Comparison of ENCODE assay signal across 9 cellular contexts in genomic region chr19:36030264-36031148, GRCh38. TPM values are rescaled to one million over a fixed set of nuclear protein-coding genes. Genes with fewer than 3 reads are reported as not detected.
DNase-seq lines count a peak whose midpoint lies in the region; ATAC-seq and TF ChIP-seq lines count a peak whose summit lies in the region.
"Had no signal": no experiment of that assay in that cellular context is flagged by ENCODE, and none has a peak within 500 bp of the region (broad histone marks: within the 10 kb centered on the region; RNA-seq: fewer than 3 reads in every experiment).

No MANE protein-coding gene starts in this region.

- H3K36me3 ChIP-seq in A673 (ENCODE audit: insufficient read depth, low read length, poor library complexity, severe bottlenecking), result no peaks in the 10 kb centered on the region

- intact Hi-C loops in A673 (cut with micrococcal nuclease; ENCODE audit: unreplicated experiment), result no loop called here

- no peaks in the 10 kb centered on the region for H3K4me1 ChIP-seq in A673 (ENCODE audit: insufficient read depth, low read length, poor library complexity, severe bottlenecking)

- no peak for DNase-seq in A673 (ENCODE audit: low spot score)
- DNase-seq in HCEC 1CT, result peak; percentile 15
- DNase-seq in epithelial cell of esophagus (ENCODE audit: low read depth), result peak; percentile 41
- no peak for DNase-seq in central memory CD4-positive, alpha-beta T cell
- DNase-seq: amniotic stem cell; NCI-H510A treated with DMSO at 0.1 percent for 48 hours; stimulated activated naive CD4-positive, alpha-beta T cell had no signal

- TF ChIP-seq CTCF in A673 (conservative IDR thresholded peaks at IDR 0.05; ENCODE audit: low read depth, low read length) (0 out of 2 replicates have a peak, but pooled peaks have one; percentile 15), epithelial cell of esophagus (IDR thresholded peaks at IDR 0.05; ENCODE audit: insufficient read depth, low read depth, low read length, missing control alignments) (peak; percentile 28)

- CTCF ChIA-PET in A673 (lab: Charles Lee), result no interaction called here

- H3K27me3 ChIP-seq in A673 (replicated peaks; ENCODE audit: insufficient read depth, low read depth, low read length, poor library complexity), result no peaks in the 10 kb centered on the region

- no peak overlapping the region for H3K27ac ChIP-seq in A673 (ENCODE audit: low read depth, low read length, poor library complexity, severe bottlenecking)

- no TSS peak for BruUV-seq in A673 (replicated peaks; lab: Mats Ljungman, UMichigan)

- POLR2A ChIA-PET in A673 (lab: Charles Lee; ENCODE audit: low non-redundant PET), result no interaction called here

- no peak for ATAC-seq in GM18520 (IDR thresholded peaks at IDR 0.05; ENCODE audit: unreplicated experiment)
- ATAC-seq in GM21423 (IDR thresholded peaks at IDR 0.05; ENCODE audit: unreplicated experiment), result no peak

- H3K9me3 ChIP-seq in A673 (ENCODE audit: low read depth, low read length, poor library complexity, severe bottlenecking), result no peaks in the 10 kb centered on the region

- H3K4me3 ChIP-seq in A673 (ENCODE audit: low read depth, low read length, poor library complexity, severe bottlenecking) (no peak overlapping the region), epithelial cell of esophagus (ENCODE audit: low read length) (no peak overlapping the region)

RNA-seq across cellular contexts. Expression of gene CLIP3, which starts 2.2 kb away (rescaled TPM):
- total RNA-seq in A673 (2021), result 9.2 and 15.8 TPM in 2 replicates

RNA-seq across cellular contexts. Expression of gene ALKBH6, which starts 16.5 kb away (rescaled TPM):
- 20.1 and 27.7 TPM in 2 replicates for total RNA-seq in A673 (2021)

RNA-seq across cellular contexts. Expression of gene SYNE4, which starts 21.9 kb away (rescaled TPM):
- 0.70 TPM in 1 of 2 replicates, not detected in the other for total RNA-seq in A673 (2021)

RNA-seq across cellular contexts. Expression of gene THAP8, which starts 23.6 kb away (rescaled TPM):
- 4.6 and 5.4 TPM in 2 replicates for total RNA-seq in A673 (2021)

RNA-seq across cellular contexts. Expression of gene WDR62, which starts 24.2 kb away (rescaled TPM):
- 39.8 and 40.4 TPM in 2 replicates for total RNA-seq in A673 (2021)

Comparison
In these comparisons a context has a peak if more than half of its experiments do, and no peak if none do; other contexts are left out.
1. DNase-seq: peak in HCEC 1CT (single experiment) and epithelial cell of esophagus (single experiment); none in A673 (single experiment) and central memory CD4-positive, alpha-beta T cell (single experiment).